In genomic region chr20:38878798-38879197, GRCh38 we compare ENCODE assay signal across 11 cellular contexts. TPM values are rescaled to one million over a fixed set of nuclear protein-coding genes. Genes with fewer than 3 reads are reported as not detected.
DNase-seq lines count a peak whose midpoint lies in the region; ATAC-seq and TF ChIP-seq lines count a peak whose summit lies in the region.
"Had no signal": no experiment of that assay in that cellular context is flagged by ENCODE, and none has a peak within 500 bp of the region (broad histone marks: within the 10 kb centered on the region; RNA-seq: fewer than 3 reads in every experiment).

No MANE protein-coding gene starts in this region.

- no peak overlapping the region for H3K9ac ChIP-seq in DND-41 (ENCODE audit: low read depth, low read length)
- H3K9ac ChIP-seq: parathyroid adenoma had no signal

- H3K36me3 Mint-ChIP-seq in naive B cell: no peaks in the 10 kb centered on the region
- peaks cover 0 to 4% of the 10 kb centered on the region in 2 donors for H3K36me3 Mint-ChIP-seq in CD14-positive monocyte
- no peaks in the 10 kb centered on the region for H3K36me3 Mint-ChIP-seq in MCF 10A (ENCODE audit: insufficient read depth, unreplicated experiment)

- peak; percentile 24 for DNase-seq in DND-41
- DNase-seq in NCI-H226: peak; percentile 10
- peak; percentile 49 for DNase-seq in choroid plexus epithelial cell (ENCODE audit: low read depth)
- no peak for DNase-seq in naive B cell
- DNase-seq in activated naive CD4-positive, alpha-beta T cell treated with Interleukin-2 at 50 U/mL for 16 hours: no peak
- no peak for DNase-seq in CD14-positive monocyte (ENCODE audit: low spot score)
- DNase-seq in MCF 10A (ENCODE audit: unreplicated experiment): no peak
- DNase-seq: hypothalamus, T-helper 9 cell had no signal

- H3K79me2 ChIP-seq in DND-41 (ENCODE audit: insufficient read depth, low read length): no peaks in the 10 kb centered on the region
- H3K79me2 ChIP-seq: parathyroid adenoma had no signal

- H3K27me3 Mint-ChIP-seq in naive B cell (no peaks in the 10 kb centered on the region), CD14-positive monocyte (ENCODE audit: low read depth in 3 of 3) (peaks cover 7 to 8% (median 8%) of the 10 kb centered on the region in 3 donors), MCF 10A (ENCODE audit: insufficient read depth, unreplicated experiment) (no peaks in the 10 kb centered on the region)

- H3K4me2 ChIP-seq in DND-41 (ENCODE audit: insufficient read depth, low read length): no peak overlapping the region

- no peak overlapping the region for H3K27ac ChIP-seq in DND-41 (ENCODE audit: low read length)
- H3K27ac ChIP-seq: parathyroid adenoma had no signal

- CTCF ChIA-PET in MCF 10A (lab: Yijun Ruan, JAX): interaction anchor here (0.6 to 7.0 kb wide), 13 partner anchors 8 to 540 kb away, joined by 3 to 112 read pairs (median 3); no protein-coding TSS in a partner anchor

- TF ChIP-seq CTCF in DND-41 (IDR thresholded peaks at IDR 0.05; ENCODE audit: borderline replicate concordance, extremely low read depth, low read length, poor library complexity, severe bottlenecking): no peak
- no peak for TF ChIP-seq CTCF in choroid plexus epithelial cell (conservative IDR thresholded peaks at IDR 0.05; ENCODE audit: low read depth, low read length)
- no peak for TF ChIP-seq CTCF in CD14-positive monocyte (IDR thresholded peaks at IDR 0.05)
- no peak for TF ChIP-seq CTCF in MCF 10A (IDR thresholded peaks at IDR 0.05; ENCODE audit: unreplicated experiment)

- no peaks in the 10 kb centered on the region; the same call in 1 of the 2 replicates for H4K20me1 ChIP-seq in DND-41 (ENCODE audit: insufficient read depth, low read length)

- peak overlapping the region; percentile 86 to 100 (median 98) for H3K27ac Mint-ChIP-seq in naive B cell
- H3K27ac Mint-ChIP-seq in CD14-positive monocyte: no peak overlapping the region
- H3K27ac Mint-ChIP-seq in MCF 10A (ENCODE audit: low read depth, unreplicated experiment): no peak overlapping the region

- H3K4me1 Mint-ChIP-seq in naive B cell: peaks cover 88 to 100% (median 97%) of the 10 kb centered on the region in 3 donors
- peaks cover 36% of the 10 kb centered on the region for H3K4me1 Mint-ChIP-seq in CD14-positive monocyte
- peaks cover 10% of the 10 kb centered on the region for H3K4me1 Mint-ChIP-seq in MCF 10A (ENCODE audit: insufficient read depth, unreplicated experiment)

- H3K4me3 ChIP-seq in DND-41 (ENCODE audit: low read depth in 1 of 2, low read length in 2 of 2) (no peak overlapping the region), choroid plexus epithelial cell (ENCODE audit: low read depth, low read length) (no peak overlapping the region)

- POLR2A ChIA-PET in MCF 10A (lab: Yijun Ruan, JAX): interaction anchor here (0.7 to 1.7 kb wide), 5 partner anchors 8 to 130 kb away, joined by 3 to 6 read pairs (median 4); partner anchors contain the start of gene ACTR5

- H3K4me1 ChIP-seq in DND-41 (ENCODE audit: insufficient read depth, low read length): peaks cover 29% of the 10 kb centered on the region

- H3K9me3 Mint-ChIP-seq in naive B cell (no peaks in the 10 kb centered on the region), CD14-positive monocyte (peaks cover 0 to 1% (median 0%) of the 10 kb centered on the region in 7 donors), MCF 10A (ENCODE audit: unreplicated experiment) (no peaks in the 10 kb centered on the region)

- H3K27me3 ChIP-seq in DND-41 (ENCODE audit: insufficient read depth, low read length, poor library complexity): no peaks in the 10 kb centered on the region

- H3K36me3 ChIP-seq in DND-41 (ENCODE audit: insufficient read depth, low read length): no peaks in the 10 kb centered on the region

- intact Hi-C loops in CD14-positive monocyte (cut with micrococcal nuclease) (no loop called here), MCF 10A (cut with micrococcal nuclease) (no loop called here)

- H3K9me3 ChIP-seq in DND-41 (ENCODE audit: insufficient read depth, low read length, severe bottlenecking): no peaks in the 10 kb centered on the region

- H2AFZ ChIP-seq in DND-41 (ENCODE audit: low read depth, low read length): no peak overlapping the region
- H2AFZ ChIP-seq: parathyroid adenoma had no signal

- no TSS peak for BruUV-seq in MCF 10A (replicated peaks; lab: Mats Ljungman, UMichigan)

- no peak for ATAC-seq in DND-41 (ENCODE audit: insufficient read depth, low read depth)
- ATAC-seq in naive B cell (ENCODE audit: low read depth in 2 of 2): no peak
- no peak for ATAC-seq in HG03439 (IDR thresholded peaks at IDR 0.05; ENCODE audit: unreplicated experiment)

- H3K4me3 Mint-ChIP-seq in naive B cell: peak overlapping the region; percentile 3 to 88 (median 66)
- no peak overlapping the region for H3K4me3 Mint-ChIP-seq in CD14-positive monocyte
- no peak overlapping the region for H3K4me3 Mint-ChIP-seq in MCF 10A (ENCODE audit: unreplicated experiment)

RNA-seq across cellular contexts. Expression of gene FAM83D, which starts 47.4 kb away (rescaled TPM):
- polyA plus RNA-seq in naive B cell (ENCODE audit: low read depth in 6 of 6): under 1 TPM in 5 of 6 donors, not detected in 1; 0.12 to 0.56 (median 0.26) TPM
- under 1 TPM in 1 of 2 donors, not detected in 1; 0.09 TPM for polyA plus RNA-seq in CD14-positive monocyte
- total RNA-seq in MCF 10A (2022): 10.7 and 18.4 TPM in 2 replicates

Comparison
In these comparisons a context has a peak if more than half of its experiments do, and no peak if none do; other contexts are left out.
1. DNase-seq: peak in DND-41 (single experiment), NCI-H226 (single experiment) and choroid plexus epithelial cell (single experiment); none in naive B cell (single experiment), activated naive CD4-positive, alpha-beta T cell treated with Interleukin-2 at 50 U/mL for 16 hours (single experiment), CD14-positive monocyte (single experiment) and MCF 10A (single experiment).
2. H3K27ac Mint-ChIP-seq: peak in naive B cell (6 of 6); none in CD14-positive monocyte (0 of 7) and MCF 10A (single experiment).
3. H3K4me3 Mint-ChIP-seq: peak in naive B cell (8 of 8); none in CD14-positive monocyte (0 of 2) and MCF 10A (single experiment).